Comparison of ENCODE assay signal across 18 cellular contexts in the genomic region with DNA sequence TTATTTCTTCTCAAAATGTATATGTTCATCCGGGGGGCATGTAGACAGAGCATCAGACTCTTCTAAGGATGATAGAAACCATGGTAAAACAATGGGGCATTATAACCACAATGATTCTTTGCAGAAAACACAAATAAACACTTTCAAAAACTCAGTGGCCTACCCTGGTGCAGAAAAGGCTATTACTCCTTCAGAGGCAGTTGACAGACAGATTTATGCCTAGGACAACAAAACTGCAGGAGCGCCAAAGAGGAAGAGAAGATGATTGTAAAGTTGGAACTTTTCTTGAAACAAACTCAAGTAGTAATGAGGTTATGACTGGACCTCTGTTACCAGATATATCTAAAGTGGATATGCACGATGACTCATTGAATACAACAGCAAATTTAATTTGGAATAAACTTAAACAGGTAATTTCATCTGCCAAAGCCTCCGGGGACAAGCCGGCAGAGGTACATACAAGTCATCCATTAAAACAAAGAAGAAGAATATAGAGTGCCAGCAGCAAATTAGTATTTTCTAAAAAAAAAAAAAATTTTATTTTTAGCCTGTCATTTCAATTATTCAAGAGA.
"Had no signal": no experiment of that assay in that cellular context is flagged by ENCODE, and none has a peak within 500 bp of the region (broad histone marks: within the 10 kb centered on the region; RNA-seq: fewer than 3 reads in every experiment).

No MANE protein-coding gene starts in this region.

- ATAC-seq: activated CD8-positive, alpha-beta T cell treated with anti-CD3 and anti-CD28 coated beads, Interleukin-2, amount 10 ng/mL, durations not matched to agents 7 days and 5 days; body of pancreas; left lobe of liver; stimulated activated naive CD8-positive, alpha-beta T cell treated with anti-CD3 and anti-CD28 coated beads, Interleukin-15, Interleukin-2, amounts not matched to agents 100 U/mL and 50 U/mL, for 24 hours had no signal

- H3K27me3 ChIP-seq: body of pancreas, cardiac muscle cell, spleen, upper lobe of left lung had no signal

- H3K27me3 Mint-ChIP-seq: activated naive CD4-positive, alpha-beta T cell treated with anti-CD3 and anti-CD28 coated beads, Interleukin-2, amount 50 U/mL, for 24 hours; naive B cell had no signal

- H3K36me3 Mint-ChIP-seq: activated naive CD4-positive, alpha-beta T cell treated with anti-CD3 and anti-CD28 coated beads, Interleukin-2, amount 50 U/mL, for 24 hours; naive B cell had no signal

- H3K27ac Mint-ChIP-seq: activated CD8-positive, alpha-beta T cell treated with anti-CD3 and anti-CD28 coated beads, Interleukin-2, amount 10 ng/mL, durations not matched to agents 7 days and 5 days; activated naive CD4-positive, alpha-beta T cell treated with anti-CD3 and anti-CD28 coated beads, Interleukin-2, amount 50 U/mL, for 24 hours; activated T-helper 1 cell treated with anti-CD3 and anti-CD28 coated beads, Interleukin-12 subunit alpha, Interleukin-12 subunit beta, Interleukin-2, Interleukin-4 antibody, amounts not matched to agents 30 ng/mL and 10 ng/mL and 1 ng/mL, durations not matched to agents 14 hours and 24 hours and 36 hours; naive B cell had no signal

- H3K27ac ChIP-seq: body of pancreas, cardiac muscle cell, prostate gland, spleen, upper lobe of left lung, WERI-Rb-1 had no signal

- DNase-seq: activated CD4-positive, alpha-beta T cell treated with anti-CD3 and anti-CD28 coated beads for 1 hour; activated CD4-positive, alpha-beta T cell treated with anti-CD3 and anti-CD28 coated beads, Interleukin-2, amount 50 U/mL, for 1 hour; activated CD8-positive, alpha-beta T cell treated with anti-CD3 and anti-CD28 coated beads, Interleukin-2, amount 10 ng/mL, durations not matched to agents 7 days and 5 days; activated gamma-delta T cell; anterior cingulate cortex; body of pancreas; naive B cell; spleen; stimulated activated CD4-positive, alpha-beta T cell treated with anti-CD3 and anti-CD28 coated beads, Interleukin-4, amount 100 ng/mL, for 24 hours; stimulated activated naive CD8-positive, alpha-beta T cell treated with anti-CD3 and anti-CD28 coated beads, Interleukin-15, Interleukin-2, amounts not matched to agents 100 U/mL and 50 U/mL, for 24 hours; upper lobe of left lung; WERI-Rb-1 had no signal

- H3K4me3 ChIP-seq: body of pancreas, cardiac muscle cell, lung, prostate gland, spleen, upper lobe of left lung had no signal

- H3K4me1 ChIP-seq: body of pancreas, prostate gland, spleen, upper lobe of left lung had no signal

- H3K9me3 ChIP-seq: body of pancreas, prostate gland, upper lobe of left lung had no signal

- H3K36me3 ChIP-seq: cardiac muscle cell, prostate gland, spleen, upper lobe of left lung, WERI-Rb-1 had no signal

- H3K4me1 Mint-ChIP-seq: activated naive CD4-positive, alpha-beta T cell treated with anti-CD3 and anti-CD28 coated beads, Interleukin-2, amount 50 U/mL, for 24 hours; naive B cell had no signal

- H3K4me3 Mint-ChIP-seq: activated CD8-positive, alpha-beta T cell treated with anti-CD3 and anti-CD28 coated beads, Interleukin-2, amount 10 ng/mL, durations not matched to agents 7 days and 5 days; activated naive CD4-positive, alpha-beta T cell treated with anti-CD3 and anti-CD28 coated beads, Interleukin-2, amount 50 U/mL, for 24 hours; activated T-helper 1 cell treated with anti-CD3 and anti-CD28 coated beads, Interleukin-12 subunit alpha, Interleukin-12 subunit beta, Interleukin-2, Interleukin-4 antibody, amounts not matched to agents 30 ng/mL and 10 ng/mL and 1 ng/mL, durations not matched to agents 14 hours and 24 hours and 36 hours; naive B cell had no signal
